In the genomic region with DNA sequence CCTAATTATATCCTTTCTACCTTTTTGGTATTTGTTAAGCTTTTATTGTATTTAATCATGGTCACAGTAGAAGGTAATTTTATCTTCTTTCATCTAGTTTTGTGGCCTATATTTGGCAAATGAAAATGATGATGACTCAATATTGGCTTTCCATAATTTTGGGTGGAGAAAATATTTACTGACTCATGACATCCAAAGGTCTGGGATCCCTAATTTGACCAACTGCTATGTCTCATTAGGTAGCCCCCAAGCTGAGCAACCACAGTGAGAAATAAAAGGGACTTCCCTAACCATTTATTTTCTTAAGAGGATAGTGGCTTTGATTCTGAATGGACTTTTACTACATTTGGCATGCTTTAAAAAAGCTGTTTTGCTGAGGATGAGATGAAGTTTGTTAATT, we compare ENCODE assay signal across 28 cellular contexts.
"Had no signal": no experiment of that assay in that cellular context is flagged by ENCODE, and none has a peak within 500 bp of the region (broad histone marks: within the 10 kb centered on the region; RNA-seq: fewer than 3 reads in every experiment).

No MANE protein-coding gene starts in this region.

- H3K9me3 ChIP-seq: adrenal gland, heart left ventricle, psoas muscle, suprapubic skin, tibial artery had no signal

- H3K4me2 ChIP-seq: neural progenitor cell had no signal

- FAIRE-seq: kidney had no signal

- ATAC-seq: effector memory CD8-positive, alpha-beta T cell; foreskin keratinocyte; heart left ventricle; natural killer cell; psoas muscle had no signal

- DNase-seq: activated CD4-positive, alpha-beta memory T cell treated with anti-CD3 and anti-CD28 coated beads for 36 hours; activated CD4-positive, alpha-beta T cell treated with anti-CD3 and anti-CD28 coated beads, Interleukin-2, amount 10 ng/mL, durations not matched to agents 24 days and 14 days; activated CD4-positive, CD25-positive, alpha-beta regulatory T cell treated with anti-CD3 and anti-CD28 coated beads, Interleukin-2, amount 50 U/mL, for 72 hours; activated CD8-positive, alpha-beta memory T cell treated with anti-CD3 and anti-CD28 coated beads, Interleukin-2, amount 50 U/mL, for 48 hours; activated naive CD4-positive, alpha-beta T cell treated with anti-CD3 and anti-CD28 coated beads for 36 hours; activated naive CD8-positive, alpha-beta T cell treated with anti-CD3 and anti-CD28 coated beads for 36 hours; activated T-cell treated with anti-CD3 and anti-CD28 coated beads, Interleukin-2, amount 50 U/mL, for 24 hours; adrenal gland; aorta; brain microvascular endothelial cell; cortex of kidney; effector memory CD8-positive, alpha-beta T cell; foreskin keratinocyte; heart left ventricle; hypothalamus; immature natural killer cell; kidney; natural killer cell; occipital lobe; psoas muscle; stimulated activated CD4-positive, alpha-beta T cell treated with anti-CD3 and anti-CD28 coated beads, Interleukin-15, amount 100 ng/mL, for 24 hours; stimulated activated CD4-positive, alpha-beta T cell treated with anti-CD3 and anti-CD28 coated beads, Interleukin-2, amount 100 ng/mL, for 24 hours; stimulated activated naive CD4-positive, alpha-beta T cell; T-helper 2 cell; tibial artery had no signal

- H2AFZ ChIP-seq: neural progenitor cell, parathyroid adenoma had no signal

- H3K27ac ChIP-seq: adrenal gland, brain microvascular endothelial cell, foreskin keratinocyte, heart left ventricle, neural progenitor cell, parathyroid adenoma, psoas muscle, suprapubic skin, tibial artery had no signal

- H3K36me3 ChIP-seq: adrenal gland, brain microvascular endothelial cell, heart left ventricle, neural progenitor cell, suprapubic skin, tibial artery had no signal

- H3K27me3 ChIP-seq: adrenal gland, brain microvascular endothelial cell, foreskin keratinocyte, heart left ventricle, neural progenitor cell, suprapubic skin, tibial artery had no signal

- H3K4me3 ChIP-seq: adrenal gland, heart left ventricle, neural progenitor cell, psoas muscle, suprapubic skin, tibial artery had no signal

- H3K9ac ChIP-seq: neural progenitor cell, parathyroid adenoma had no signal

- H3K4me1 ChIP-seq: adrenal gland, foreskin keratinocyte, parathyroid adenoma, psoas muscle had no signal
